8 cellular contexts compared by ENCODE assay signal in genomic region chr13:111474136-111475002, GRCh38.
DNase-seq lines count a peak whose midpoint lies in the region; ATAC-seq, FAIRE-seq and TF ChIP-seq lines count a peak whose summit lies in the region.

No MANE protein-coding gene starts in this region.

- no peak for FAIRE-seq in bronchial epithelial cell (lab: Jason Lieb, UNC)
- no peak for FAIRE-seq in kidney (lab: Jason Lieb, UNC)
- no peak for FAIRE-seq in GM12892 (lab: Jason Lieb, UNC)

- H3K27me3 ChIP-seq in H7 (ENCODE audit: control insufficient read depth, insufficient read depth, low read length) (no peaks in the 10 kb centered on the region), bronchial epithelial cell (ENCODE audit: control insufficient read depth, insufficient read depth, low read length) (no peaks in the 10 kb centered on the region), uterus (no peaks in the 10 kb centered on the region)

- no peaks in the 10 kb centered on the region for H3K27me3 Mint-ChIP-seq in activated CD4-positive, alpha-beta T cell treated with anti-CD3 and anti-CD28 coated beads for 36 hours

- H3K4me3 Mint-ChIP-seq in activated CD4-positive, alpha-beta T cell treated with anti-CD3 and anti-CD28 coated beads for 36 hours, result no peak overlapping the region

- no peak overlapping the region for H3K27ac ChIP-seq in kidney (ENCODE audit: low read depth in 2 of 2, low read length in 2 of 2)
- no peak overlapping the region for H3K27ac ChIP-seq in uterus

- H3K36me3 Mint-ChIP-seq in activated CD4-positive, alpha-beta T cell treated with anti-CD3 and anti-CD28 coated beads for 36 hours (ENCODE audit: low read depth), result no peaks in the 10 kb centered on the region

- CTCF ChIA-PET in activated CD4-positive, alpha-beta T cell treated with anti-CD3 and anti-CD28 coated beads for 36 hours (lab: Charles Lee), result interaction anchor here (0.6 to 1.1 kb wide), 3 partner anchors 93 to 1740 kb away, joined by 3 read pairs; no protein-coding TSS in a partner anchor

- H3K9me3 Mint-ChIP-seq in activated CD4-positive, alpha-beta T cell treated with anti-CD3 and anti-CD28 coated beads for 36 hours (ENCODE audit: low read depth), result no peaks in the 10 kb centered on the region

- H3K4me1 ChIP-seq in kidney (ENCODE audit: control insufficient read depth in 1 of 2, insufficient read depth in 1 of 2, low read depth in 1 of 2, low read length in 2 of 2) (no peaks in the 10 kb centered on the region), uterus (no peaks in the 10 kb centered on the region)

- ATAC-seq in activated CD4-positive, alpha-beta T cell treated with anti-CD3 and anti-CD28 coated beads for 36 hours, result no peak

- H3K27ac Mint-ChIP-seq in activated CD4-positive, alpha-beta T cell treated with anti-CD3 and anti-CD28 coated beads for 36 hours, result no peak overlapping the region

- H3K9ac ChIP-seq in kidney (ENCODE audit: low read length in 2 of 2), result no peak overlapping the region

- intact Hi-C loops in kidney (cut with DNase I) (loop anchor here (10.0 kb wide), 1 partner anchor 970 kb away; no protein-coding TSS in a partner anchor), uterus (cut with DNase I; ENCODE audit: low total_unique reads) (no loop called here)
- intact Hi-C loops in activated CD4-positive, alpha-beta T cell treated with anti-CD3 and anti-CD28 coated beads for 36 hours (cut with DNase I, micrococcal nuclease), result loop anchor here (1.0 to 10.0 kb wide), 3 partner anchors 970 to 1130 kb away; no protein-coding TSS in a partner anchor

- H3K36me3 ChIP-seq in H7 (replicated peaks; ENCODE audit: control insufficient read depth, insufficient read depth, low read length), result no peaks in the 10 kb centered on the region; the same call in 1 of the 2 replicates
- no peaks in the 10 kb centered on the region for H3K36me3 ChIP-seq in bronchial epithelial cell (ENCODE audit: control insufficient read depth, insufficient read depth, low read length)
- no peaks in the 10 kb centered on the region for H3K36me3 ChIP-seq in kidney (ENCODE audit: control insufficient read depth in 1 of 2, insufficient read depth in 2 of 2, low read length in 2 of 2)
- H3K36me3 ChIP-seq in uterus, result no peaks in the 10 kb centered on the region

- TF ChIP-seq CTCF in bronchial epithelial cell (IDR thresholded peaks at IDR 0.05; ENCODE audit: insufficient read depth, low read length, severe bottlenecking) (peak; percentile 38), kidney (IDR thresholded peaks at IDR 0.05; ENCODE audit: borderline replicate concordance, extremely low read depth, insufficient read depth) (peak; percentile 47), uterus (IDR thresholded peaks at IDR 0.05) (peak; percentile 33 to 60 (median 44))

- no peak for TF ChIP-seq POLR2A in uterus (IDR thresholded peaks at IDR 0.05)
- TF ChIP-seq POLR2A in GM12892 (IDR thresholded peaks at IDR 0.05; ENCODE audit: low read depth, low read length), result no peak

- H3K4me3 ChIP-seq in H7 (ENCODE audit: insufficient read depth, low read depth, low read length) (no peak overlapping the region), bronchial epithelial cell (ENCODE audit: low read depth, low read length) (no peak overlapping the region), kidney (ENCODE audit: low read length in 2 of 2) (no peak overlapping the region), uterus (no peak overlapping the region)

- H3K9me3 ChIP-seq in kidney (ENCODE audit: control insufficient read depth in 1 of 2, low read length in 2 of 2), result no peaks in the 10 kb centered on the region
- H3K9me3 ChIP-seq in uterus, result no peaks in the 10 kb centered on the region

- peak; percentile 67 for DNase-seq in AG08396 (ENCODE audit: low spot score)
- peak; percentile 92 for DNase-seq in H7
- DNase-seq in NCI-H226, result peak; percentile 5
- DNase-seq in bronchial epithelial cell (ENCODE audit: low read depth), result peak; percentile 21
- DNase-seq in kidney, result no peak
- no peak for DNase-seq in uterus
- DNase-seq in GM12892 (ENCODE audit: insufficient read length), result no peak
- DNase-seq in activated CD4-positive, alpha-beta T cell treated with anti-CD3 and anti-CD28 coated beads for 36 hours, result no peak

- H3K4me1 Mint-ChIP-seq in activated CD4-positive, alpha-beta T cell treated with anti-CD3 and anti-CD28 coated beads for 36 hours, result no peaks in the 10 kb centered on the region

- POLR2A ChIA-PET in activated CD4-positive, alpha-beta T cell treated with anti-CD3 and anti-CD28 coated beads for 36 hours (lab: Charles Lee), result no interaction called here

Comparison
In these comparisons a context has a peak if more than half of its experiments do, and no peak if none do; other contexts are left out.
1. DNase-seq: peak in AG08396 (single experiment), H7 (single experiment), NCI-H226 (single experiment) and bronchial epithelial cell (single experiment); none in kidney (single experiment), uterus (0 of 2), GM12892 (single experiment) and activated CD4-positive, alpha-beta T cell treated with anti-CD3 and anti-CD28 coated beads for 36 hours (single experiment).
2. Peak in every context shown above with its lines, with median percentiles within 50 percentile points of each other: CTCF ChIP-seq.